ENCODE assay signal across 9 cellular contexts in the genomic region with DNA sequence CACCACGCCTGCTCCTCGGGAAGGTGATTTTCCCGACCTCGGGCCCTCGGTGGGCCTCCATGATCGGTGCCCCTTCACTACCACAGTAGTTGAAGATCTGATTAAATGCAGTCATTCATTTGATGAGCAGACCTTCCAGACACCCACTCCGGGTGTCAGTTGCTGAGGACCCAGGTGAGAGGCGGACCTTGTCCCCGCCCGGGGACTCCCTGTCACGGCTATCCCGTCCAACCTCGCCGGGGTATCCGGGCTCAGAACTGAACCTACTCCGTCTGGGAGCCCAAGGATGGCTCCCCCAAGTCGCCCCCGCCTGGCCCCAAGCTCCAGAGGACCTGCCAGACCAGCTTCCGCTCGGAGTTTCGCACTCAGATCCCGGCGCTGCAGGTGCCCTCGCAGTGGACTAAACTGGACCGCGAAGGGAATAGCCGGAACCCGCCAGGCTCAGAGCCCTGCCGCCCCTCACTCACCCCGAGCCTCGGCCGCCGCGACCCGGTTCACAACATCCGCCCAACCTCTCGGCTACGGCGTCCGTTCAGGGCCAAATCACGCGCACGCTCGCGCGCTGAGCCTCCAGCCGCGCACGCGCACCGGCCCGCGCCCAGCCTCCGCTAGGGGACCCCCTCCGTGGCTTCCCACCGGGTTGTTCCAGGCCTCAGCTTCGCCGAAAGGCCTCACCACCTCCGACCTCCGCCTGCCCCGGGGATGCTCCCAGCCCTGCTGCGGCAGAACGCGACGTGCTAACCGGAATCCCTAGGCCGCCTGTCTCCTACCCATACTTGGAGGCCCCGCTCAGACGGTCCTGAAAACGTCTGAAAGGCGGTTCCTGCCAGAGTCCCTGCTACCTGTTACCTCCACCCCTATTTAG. TPM values are rescaled to one million over a fixed set of nuclear protein-coding genes. Genes with fewer than 3 reads are reported as not detected.
DNase-seq lines count a peak whose midpoint lies in the region; ATAC-seq, FAIRE-seq and TF ChIP-seq lines count a peak whose summit lies in the region.
"Had no signal": no experiment of that assay in that cellular context is flagged by ENCODE, and none has a peak within 500 bp of the region (broad histone marks: within the 10 kb centered on the region; RNA-seq: fewer than 3 reads in every experiment).

No MANE protein-coding gene starts in this region.

- intact Hi-C loops in kidney (cut with DNase I): no loop called here

- peak overlapping the region; percentile 91 to 100 for H3K9ac ChIP-seq in kidney (ENCODE audit: low read length in 2 of 2)

- H3K4me3 ChIP-seq in kidney (ENCODE audit: low read length in 2 of 2): peak overlapping the region; percentile 90 to 97

- H3K36me3 ChIP-seq in kidney (ENCODE audit: control insufficient read depth in 1 of 2, insufficient read depth in 2 of 2, low read length in 2 of 2): no peaks in the 10 kb centered on the region

- ATAC-seq in GM19035 (IDR thresholded peaks at IDR 0.05; ENCODE audit: unreplicated experiment) (peak; percentile 83), HG03280 (IDR thresholded peaks at IDR 0.05; ENCODE audit: unreplicated experiment) (peak; percentile 81)

- H3K27ac ChIP-seq in kidney (ENCODE audit: low read depth in 2 of 2, low read length in 2 of 2): peak overlapping the region; percentile 79 to 86

- TF ChIP-seq CTCF in kidney (IDR thresholded peaks at IDR 0.05; ENCODE audit: borderline replicate concordance, extremely low read depth, insufficient read depth): peak; percentile 45

- DNase-seq in AG20443 (ENCODE audit: low spot score) (peak; percentile 99), NCI-H226 (peak; percentile 99), cerebellar cortex (ENCODE audit: low spot score) (peak; percentile 94), kidney (peak; percentile 99)
- DNase-seq in activated CD4-positive, CD25-positive, alpha-beta regulatory T cell (lab: John Stamatoyannopoulos, UW): peak; percentile 96 to 100 (median 98)
- peak; percentile 95 to 100 (median 97) for DNase-seq in stimulated activated CD4-positive, alpha-beta T cell treated with anti-CD3 and anti-CD28 coated beads, Interleukin-12 subunit alpha, Interleukin-12 subunit beta, amount 100 ng/mL, for 48 hours (ENCODE audit: low read depth in 2 of 3, low spot score in 1 of 3)

- H3K9me3 ChIP-seq in kidney (ENCODE audit: control insufficient read depth in 1 of 2, low read length in 2 of 2): no peaks in the 10 kb centered on the region

- no peak for FAIRE-seq in kidney (lab: Jason Lieb, UNC)
- FAIRE-seq: TTC549 had no signal

- peaks cover 21 to 27% of the 10 kb centered on the region in 2 donors for H3K4me1 ChIP-seq in kidney (ENCODE audit: control insufficient read depth in 1 of 2, insufficient read depth in 1 of 2, low read depth in 1 of 2, low read length in 2 of 2)

RNA-seq across cellular contexts. Expression of a gene that starts 22.3 kb away (rescaled TPM):
- total RNA-seq in kidney: 8,605 TPM
- polyA plus RNA-seq in kidney (ENCODE audit: insufficient read depth, low read depth, low replicate concordance): 26.8 TPM

RNA-seq across cellular contexts. Expression of a gene that starts 31.0 kb away (rescaled TPM):
- total RNA-seq in kidney: 56.3 TPM
- 8.0 TPM for polyA plus RNA-seq in kidney (ENCODE audit: insufficient read depth, low read depth, low replicate concordance)

Comparison
In these comparisons a context has a peak if more than half of its experiments do, and no peak if none do; other contexts are left out.
1. Peak in every context shown above with its lines: DNase-seq, ATAC-seq, H3K4me3 ChIP-seq and H3K27ac ChIP-seq.